ENCODE assay signal across 24 cellular contexts in genomic region chr10:5963071-5963470, GRCh38. TPM values are rescaled to one million over a fixed set of nuclear protein-coding genes. Genes with fewer than 3 reads are reported as not detected.
DNase-seq lines count a peak whose midpoint lies in the region; FAIRE-seq and TF ChIP-seq lines count a peak whose summit lies in the region.
"Had no signal": no experiment of that assay in that cellular context is flagged by ENCODE, and none has a peak within 500 bp of the region (broad histone marks: within the 10 kb centered on the region; RNA-seq: fewer than 3 reads in every experiment).

No MANE protein-coding gene starts in this region.

- no peak overlapping the region for H2AFZ ChIP-seq in H1 (ENCODE audit: low read length)

- POLR2A ChIA-PET in H1 (lab: Charles Lee; ENCODE audit: partially characterized antibody): no interaction called here

- no peak overlapping the region for H2BK120ac ChIP-seq in H1 (replicated peaks; ENCODE audit: low read depth, low read length)

- H3K4me3 ChIP-seq in left ventricle myocardium inferior: no peak overlapping the region
- no peak overlapping the region for H3K4me3 ChIP-seq in H1 (ENCODE audit: extremely low read depth in 1 of 4, insufficient read depth in 2 of 4, low read depth in 3 of 4, low read length in 4 of 4)
- H3K4me3 ChIP-seq: A549; BLaER1 treated with 17β-estradiol and CSF1 and Interleukin-3, amounts not matched to agents 10 nM and 100 nM; GM12878 had no signal

- FAIRE-seq in H1 (lab: Jason Lieb, UNC): no peak
- FAIRE-seq: A549, GM12878, GM19239 had no signal

- TF ChIP-seq EP300 in H1 (IDR thresholded peaks at IDR 0.05; ENCODE audit: borderline replicate concordance in 1 of 2, low read depth in 2 of 2, low read length in 2 of 2): no peak

- peak; percentile 59 for DNase-seq in cardiac septum (ENCODE audit: low spot score)
- no peak for DNase-seq in left ventricle myocardium inferior
- no peak for DNase-seq in H1 (ENCODE audit: low read depth in 1 of 2, low spot score in 2 of 2)
- DNase-seq in mesenteric fat pad (ENCODE audit: low spot score): peak; percentile 37
- DNase-seq in NCI-H226: no peak
- DNase-seq in amniotic stem cell (lab: John Stamatoyannopoulos, UW): no peak
- DNase-seq in superior temporal gyrus (ENCODE audit: extremely low spot score): no peak
- DNase-seq: CD8-positive, alpha-beta memory T cell; DMS53; EL; GOT3; IMR-90; Kasumi-1; MM.1S; NCI-H1092; NCI-H1694 treated with DMSO at 0.1 percent for 48 hours; NCI-H2107; NCI-H510A treated with DMSO at 0.1 percent for 48 hours; NCI-H774; SIG-M5 had no signal

- H4K91ac ChIP-seq in H1 (replicated peaks; ENCODE audit: insufficient read length, low read length): no peak overlapping the region

- intact Hi-C loops in cardiac septum (cut with DNase I) (no loop called here), left ventricle myocardium inferior (cut with micrococcal nuclease) (no loop called here)

- H2AK5ac ChIP-seq in H1 (ENCODE audit: low read depth, low read length): no peak overlapping the region

- no peak overlapping the region for H4K8ac ChIP-seq in H1 (ENCODE audit: extremely low read depth, insufficient read depth, low read length)

- CTCF ChIA-PET in H1 (lab: Charles Lee; ENCODE audit: partially characterized antibody): no interaction called here

- no peak for TF ChIP-seq CTCF in left ventricle myocardium inferior (IDR thresholded peaks at IDR 0.05; ENCODE audit: borderline replicate concordance)
- TF ChIP-seq CTCF in H1 (IDR thresholded peaks at IDR 0.05; ENCODE audit: control extremely low read depth in 1 of 3, insufficient read depth in 1 of 3, low read depth in 1 of 3, low read length in 3 of 3): peak in 2 of 3 experiments; percentile 5 to 23; a peak in 2 of 4 replicates

- no peak overlapping the region for H3K27ac ChIP-seq in left ventricle myocardium inferior (replicated peaks)
- H3K27ac ChIP-seq in H1 (ENCODE audit: low read depth, low read length): no peak overlapping the region
- H3K27ac ChIP-seq: A549; BLaER1 treated with 17β-estradiol and CSF1 and Interleukin-3, amounts not matched to agents 10 nM and 100 nM had no signal

- H3K36me3 ChIP-seq in left ventricle myocardium inferior (peaks cover 51% of the 10 kb centered on the region), H1 (ENCODE audit: control insufficient read depth in 2 of 4, insufficient read depth in 4 of 4, low read length in 3 of 4) (no peaks in the 10 kb centered on the region)

- TF ChIP-seq RAD21 in H1 (IDR thresholded peaks at IDR 0.05 in 1 of 2, conservative IDR thresholded peaks at IDR 0.05 in 1 of 2; ENCODE audit: low read depth in 2 of 2, low read length in 2 of 2): no peak

- no peak for TF ChIP-seq POLR2A in H1 (IDR thresholded peaks at IDR 0.05; ENCODE audit: control extremely low read depth in 1 of 2, low read depth in 2 of 2, low read length in 2 of 2)

- no peak overlapping the region for H3K14ac ChIP-seq in H1 (ENCODE audit: insufficient read length)

- no peak overlapping the region for H2BK5ac ChIP-seq in H1 (ENCODE audit: low read depth, low read length)

- H2BK20ac ChIP-seq in H1 (ENCODE audit: low read length): no peak overlapping the region

- H3K4ac ChIP-seq in H1 (replicated peaks; ENCODE audit: insufficient read length, low read depth, low read length): no peak overlapping the region

- no peak overlapping the region for H3K4me2 ChIP-seq in H1 (ENCODE audit: insufficient read depth in 1 of 2, low read depth in 2 of 2, low read length in 2 of 2)
- H3K4me2 ChIP-seq: A549; BLaER1 treated with 17β-estradiol and CSF1 and Interleukin-3, amounts not matched to agents 10 nM and 100 nM had no signal

- H3K27me3 ChIP-seq in left ventricle myocardium inferior (ENCODE audit: low read depth): no peaks in the 10 kb centered on the region
- 0 out of 7 replicates have a peak, but pooled peaks cover 0 to 2% (median 0%) of the 10 kb centered on the region in 4 experiments for H3K27me3 ChIP-seq in H1 (replicated peaks in 1 of 4; ENCODE audit: control insufficient read depth in 3 of 4, extremely low read depth in 1 of 4, insufficient read depth in 3 of 4, low read length in 3 of 4)
- H3K27me3 ChIP-seq: BLaER1 treated with 17β-estradiol and CSF1 and Interleukin-3, amounts not matched to agents 10 nM and 100 nM had no signal

- H3K9ac ChIP-seq in H1 (replicated peaks in 1 of 4; ENCODE audit: extremely low read depth in 1 of 4, low read depth in 3 of 4, low read length in 3 of 4): no peak overlapping the region
- H3K9ac ChIP-seq: BLaER1 treated with 17β-estradiol and CSF1 and Interleukin-3, amounts not matched to agents 10 nM and 100 nM had no signal

- no peaks in the 10 kb centered on the region for H3K79me1 ChIP-seq in H1 (ENCODE audit: low read depth, low read length)

- H3K18ac ChIP-seq in H1 (ENCODE audit: extremely low read depth, low read length): no peak overlapping the region

- no peaks in the 10 kb centered on the region for H3K23me2 ChIP-seq in H1 (ENCODE audit: low read depth, low read length)

- no peaks in the 10 kb centered on the region for H3K4me1 ChIP-seq in left ventricle myocardium inferior
- no peaks in the 10 kb centered on the region for H3K4me1 ChIP-seq in H1 (replicated peaks in 1 of 4; ENCODE audit: control insufficient read depth in 3 of 4, insufficient read depth in 4 of 4, low read length in 3 of 4)
- H3K4me1 ChIP-seq: BLaER1 treated with 17β-estradiol and CSF1 and Interleukin-3, amounts not matched to agents 10 nM and 100 nM had no signal

- no peak overlapping the region for H4K5ac ChIP-seq in H1 (ENCODE audit: insufficient read length, low read depth, low read length)

- no peak overlapping the region for H2BK12ac ChIP-seq in H1 (ENCODE audit: low read depth, low read length)

- H2BK15ac ChIP-seq in H1 (ENCODE audit: low read length): no peak overlapping the region

- no peaks in the 10 kb centered on the region for H3K9me3 ChIP-seq in left ventricle myocardium inferior (replicated peaks)
- no peaks in the 10 kb centered on the region for H3K9me3 ChIP-seq in H1 (ENCODE audit: insufficient read depth in 2 of 2, low read depth in 1 of 2, low read length in 1 of 2)
- H3K9me3 ChIP-seq: A549; BLaER1 treated with 17β-estradiol and CSF1 and Interleukin-3, amounts not matched to agents 10 nM and 100 nM had no signal

- no peaks in the 10 kb centered on the region for H4K20me1 ChIP-seq in H1 (replicated peaks in 1 of 2; ENCODE audit: control insufficient read depth in 1 of 2, insufficient read depth in 2 of 2, low read length in 2 of 2)
- H4K20me1 ChIP-seq: BLaER1 treated with 17β-estradiol and CSF1 and Interleukin-3, amounts not matched to agents 10 nM and 100 nM had no signal

- no peaks in the 10 kb centered on the region for H3K79me2 ChIP-seq in H1 (ENCODE audit: control insufficient read depth in 1 of 2, insufficient read depth in 2 of 2, low read length in 2 of 2)

- H3K23ac ChIP-seq in H1 (ENCODE audit: insufficient read length): no peak overlapping the region

- WGBS in H1 (ENCODE audit: extremely low coverage in 1 of 2, insufficient coverage in 1 of 2, insufficient read length in 1 of 2, insufficient replicate concordance in 2 of 2, low coverage in 1 of 2, low lambda C conversion rate in 2 of 2, missing lambda C conversion rate in 1 of 2), 2 experiments: 82% methylated on average over 7 of the region's 7 CpGs; no CpG with 5 or more reads in 1 of the 2 experiments

- H3K56ac ChIP-seq in H1 (replicated peaks; ENCODE audit: insufficient read length, low read depth, low read length): no peak overlapping the region

TF ChIP-seq in H1, 55 proteins besides CTCF, POLR2A, EP300 and RAD21:
- no peak for TF ChIP-seq BRCA1 (IDR thresholded peaks at IDR 0.05; ENCODE audit: low read depth, low read length)
- no peak for TF ChIP-seq ATF2 (IDR thresholded peaks at IDR 0.05; ENCODE audit: low read length)
- no peak for TF ChIP-seq PHF8 (conservative IDR thresholded peaks at IDR 0.05; ENCODE audit: low read depth, low read length)
- TF ChIP-seq TBP (IDR thresholded peaks at IDR 0.05; ENCODE audit: low read depth, low read length): no peak
- TF ChIP-seq CHD2 (IDR thresholded peaks at IDR 0.05; ENCODE audit: low read length): no peak
- no peak for TF ChIP-seq SIN3A (conservative IDR thresholded peaks at IDR 0.05 in 1 of 2, IDR thresholded peaks at IDR 0.05 in 1 of 2; ENCODE audit: low read depth in 1 of 2, low read length in 2 of 2)

RNA-seq across cellular contexts. Expression of gene IL15RA, which starts 14.3 kb away (rescaled TPM):
- total RNA-seq in cardiac septum (3.9 TPM), left ventricle myocardium inferior (6.0 TPM), mesenteric fat pad (24.6 TPM)
- total RNA-seq in H1 (2021; fragmentation: NEBNext Ultra II Directional; extraction: Animal tissue kit (Norgen Biotek cat#: 25700)): 0.98 and 1.3 TPM in 2 replicates
- 1.4 and 2.5 TPM in 2 replicates for polyA plus RNA-seq in H1 (2011; rRNA removed)
- polyA plus RNA-seq in H1 (2011; cell fraction: cytosol; rRNA removed): 1.5 TPM
- polyA plus RNA-seq in H1 (2011; cell fraction: nucleus; rRNA removed): 2.1 TPM
- polyA plus RNA-seq in H1 (2012, experiment 1 of 2): 0.44 to 1.1 TPM (median 0.83 TPM) in 4 replicates
- polyA plus RNA-seq in H1 (2012, experiment 2 of 2): 1.2 TPM
- polyA plus RNA-seq in H1 (2013, experiment 1 of 2): 1.1 TPM
- 0.81 TPM for polyA plus RNA-seq in H1 (2013, experiment 2 of 2)
- polyA minus RNA-seq in H1 (2011; rRNA and poly(A)+ RNA removed): 0.27 and 1.7 TPM in 2 replicates
- polyA minus RNA-seq in H1 (2011; cell fraction: cytosol; rRNA and poly(A)+ RNA removed): not detected
- polyA minus RNA-seq in H1 (2011; cell fraction: nucleus; rRNA and poly(A)+ RNA removed): 2.3 TPM

Comparison
In these comparisons a context has a peak if more than half of its experiments do, and no peak if none do; other contexts are left out.
1. DNase-seq: peak in cardiac septum (single experiment) and mesenteric fat pad (single experiment); none in left ventricle myocardium inferior (single experiment), H1 (0 of 2), NCI-H226 (single experiment), amniotic stem cell (single experiment) and superior temporal gyrus (single experiment).